In the genomic region with DNA sequence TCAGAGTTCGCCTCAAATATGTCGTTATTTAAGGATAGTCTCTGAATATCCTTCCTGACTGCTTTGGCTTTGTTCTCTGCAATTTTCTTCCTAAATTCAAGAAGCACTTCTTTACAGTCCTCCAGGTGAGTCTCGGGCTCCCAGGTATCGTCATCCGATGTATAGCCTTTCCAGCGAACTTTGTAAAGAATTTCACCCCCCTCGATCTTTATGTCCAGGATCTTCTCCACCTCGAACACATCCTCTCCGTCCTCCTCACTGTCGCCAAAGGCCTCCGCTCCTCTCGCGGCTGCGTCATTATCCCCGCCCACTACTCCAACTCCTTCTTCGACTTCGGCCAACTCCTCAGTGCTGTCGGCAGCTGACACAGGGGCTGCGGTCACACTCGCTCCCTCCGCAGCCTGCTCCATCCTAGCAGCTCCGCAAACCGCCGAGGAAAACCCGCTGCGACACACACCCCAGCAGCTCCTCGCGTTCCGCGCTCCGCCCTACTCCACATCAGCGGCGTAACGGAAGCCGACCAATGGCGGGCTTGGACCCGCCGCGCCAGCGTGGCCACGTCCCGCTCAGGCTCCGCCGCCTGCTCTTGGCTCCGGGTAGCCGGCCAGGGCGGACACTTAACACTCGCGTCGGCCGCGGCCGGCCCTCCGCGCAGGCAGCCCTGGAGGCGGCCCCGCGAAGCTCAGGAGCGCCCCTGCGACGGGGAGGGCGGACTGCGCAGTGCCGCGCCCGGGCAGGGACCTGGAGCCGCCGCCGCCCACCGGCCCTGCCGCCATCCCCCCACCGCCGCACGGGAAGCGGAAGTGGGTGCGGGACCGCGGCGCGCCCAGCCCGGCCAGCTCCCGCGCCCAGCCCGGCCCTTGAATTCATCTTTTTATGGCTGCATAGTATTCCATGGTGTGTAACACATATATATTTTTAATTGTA, we compare ENCODE assay signal across 8 cellular contexts. TPM values are rescaled to one million over a fixed set of nuclear protein-coding genes. Genes with fewer than 3 reads are reported as not detected.
DNase-seq lines count a peak whose midpoint lies in the region; ATAC-seq and TF ChIP-seq lines count a peak whose summit lies in the region.

No MANE protein-coding gene starts in this region.

- H3K36me3 ChIP-seq in CD8-positive, alpha-beta T cell (ENCODE audit: insufficient read depth, low read length): no peaks in the 10 kb centered on the region

- H3K4me1 ChIP-seq in CD8-positive, alpha-beta T cell (ENCODE audit: insufficient read depth, low read length): no peaks in the 10 kb centered on the region

- no peaks in the 10 kb centered on the region for H3K9me3 ChIP-seq in CD8-positive, alpha-beta T cell (ENCODE audit: low read length)

- H3K36me3 Mint-ChIP-seq in CD8-positive, alpha-beta T cell: no peaks in the 10 kb centered on the region

- peaks cover 5% of the 10 kb centered on the region for H3K4me1 Mint-ChIP-seq in CD8-positive, alpha-beta T cell (ENCODE audit: low read depth)

- ATAC-seq in CD8-positive, alpha-beta T cell: peak; percentile 73
- ATAC-seq in GM21447 (IDR thresholded peaks at IDR 0.05; ENCODE audit: unreplicated experiment): no peak

- POLR2A ChIA-PET in CD8-positive, alpha-beta T cell (lab: Charles Lee): no interaction called here

- H3K9me3 Mint-ChIP-seq in CD8-positive, alpha-beta T cell: peaks cover 3% of the 10 kb centered on the region

- CTCF ChIA-PET in CD8-positive, alpha-beta T cell (lab: Charles Lee): no interaction called here

- H3K27ac Mint-ChIP-seq in CD8-positive, alpha-beta T cell: peak overlapping the region; percentile 32

- H3K4me3 Mint-ChIP-seq in CD8-positive, alpha-beta T cell: peak overlapping the region; percentile 67

- H3K27me3 Mint-ChIP-seq in CD8-positive, alpha-beta T cell (ENCODE audit: low read depth): peaks cover 30% of the 10 kb centered on the region

- TF ChIP-seq CTCF in CD8-positive, alpha-beta T cell (IDR thresholded peaks at IDR 0.05): no peak

- peak in 3 of 7 experiments; percentile 16 to 64 (median 34) for DNase-seq in CD8-positive, alpha-beta T cell
- DNase-seq in SK-N-DZ (ENCODE audit: low spot score) (peak; percentile 61), left kidney (ENCODE audit: low read depth, low spot score) (peak; percentile 88), hippocampal formation (lab: John Stamatoyannopoulos, UW) (no peak), NCI-H446 treated with DMSO at 0.1 percent for 48 hours (lab: John Stamatoyannopoulos, UW) (no peak)
- DNase-seq in central memory CD4-positive, alpha-beta T cell: peak; percentile 14
- peak; percentile 32 to 38 for DNase-seq in stimulated activated CD8-positive, alpha-beta memory T cell treated with anti-CD3 and anti-CD28 coated beads, Interleukin-15, amount 100 ng/mL, for 48 hours (ENCODE audit: low read depth in 2 of 2)

- H3K27me3 ChIP-seq in CD8-positive, alpha-beta T cell (ENCODE audit: insufficient read depth, low read length): no peaks in the 10 kb centered on the region

- intact Hi-C loops in CD8-positive, alpha-beta T cell (cut with DNase I, micrococcal nuclease): no loop called here

- no peak overlapping the region for H3K27ac ChIP-seq in CD8-positive, alpha-beta T cell (ENCODE audit: low read depth, low read length)

- H3K4me3 ChIP-seq in CD8-positive, alpha-beta T cell (ENCODE audit: low read depth, low read length): no peak overlapping the region

RNA-seq across cellular contexts. Expression of a gene that starts 4.1 kb away (rescaled TPM):
- total RNA-seq in CD8-positive, alpha-beta T cell: not detected
- polyA plus RNA-seq in SK-N-DZ (2014; cell fraction: cytosol; rRNA removed): 2.5 and 6.8 TPM in 2 replicates
- polyA plus RNA-seq in SK-N-DZ (2014; cell fraction: nucleus; rRNA removed): 5.2 and 8.2 TPM in 2 replicates

Comparison
In these comparisons a context has a peak if more than half of its experiments do, and no peak if none do; other contexts are left out.
1. DNase-seq: peak in SK-N-DZ (single experiment), central memory CD4-positive, alpha-beta T cell (single experiment), left kidney (single experiment) and stimulated activated CD8-positive, alpha-beta memory T cell treated with anti-CD3 and anti-CD28 coated beads, Interleukin-15, amount 100 ng/mL, for 48 hours (2 of 2); none in hippocampal formation (0 of 2) and NCI-H446 treated with DMSO at 0.1 percent for 48 hours (single experiment).